Comparison of ENCODE assay signal across 8 cellular contexts in genomic region chr11:67420646-67421420, GRCh38. TPM values are rescaled to one million over a fixed set of nuclear protein-coding genes. Genes with fewer than 3 reads are reported as not detected.
A peak's percentile ranks its signal among the peaks of the same experiment; 100 is the strongest.
DNase-seq lines count a peak whose midpoint lies in the region; ATAC-seq and TF ChIP-seq lines count a peak whose summit lies in the region.

No MANE protein-coding gene starts in this region.

- H3K4me1 ChIP-seq in left ventricle myocardium inferior (peaks cover 51% of the 10 kb centered on the region), psoas muscle (peaks cover 46% of the 10 kb centered on the region), urinary bladder (ENCODE audit: insufficient read depth) (peaks cover 2% of the 10 kb centered on the region)

- H3K36me3 Mint-ChIP-seq in T-cell, result no peaks in the 10 kb centered on the region

- peak overlapping the region; percentile 50 for H3K4me3 ChIP-seq in GM12875 (ENCODE audit: low read depth, low read length)
- H3K4me3 ChIP-seq in left ventricle myocardium inferior, result peak overlapping the region; percentile 69
- H3K4me3 ChIP-seq in psoas muscle, result peak overlapping the region; percentile 68
- peak overlapping the region; percentile 51 for H3K4me3 ChIP-seq in urinary bladder (ENCODE audit: low read depth, low read length)

- intact Hi-C loops in left ventricle myocardium inferior (cut with micrococcal nuclease), result no loop called here
- intact Hi-C loops in psoas muscle (cut with DNase I), result no loop called here

- TF ChIP-seq CTCF in GM12875 (IDR thresholded peaks at IDR 0.05; ENCODE audit: borderline replicate concordance, insufficient read depth, low read depth, low read length) (no peak), left ventricle myocardium inferior (IDR thresholded peaks at IDR 0.05; ENCODE audit: borderline replicate concordance) (peak; percentile 15), psoas muscle (IDR thresholded peaks at IDR 0.05) (no peak)

- DNase-seq in NCI-H146 treated with DMSO at 0.1 percent for 48 hours (lab: John Stamatoyannopoulos, UW; ENCODE audit: unreplicated experiment), result peak; percentile 92
- peak; percentile 94 to 100 (median 98) for DNase-seq in T-cell
- DNase-seq in amniotic epithelial cell (ENCODE audit: low read depth), result peak; percentile 77
- peak; percentile 97 for DNase-seq in left ventricle myocardium inferior
- DNase-seq in psoas muscle, result peak; percentile 97 to 98

- H3K9me3 ChIP-seq in left ventricle myocardium inferior (replicated peaks), result no peaks in the 10 kb centered on the region
- no peaks in the 10 kb centered on the region for H3K9me3 ChIP-seq in psoas muscle

- H3K27ac Mint-ChIP-seq in T-cell, result peak overlapping the region; percentile 91 to 94

- no peaks in the 10 kb centered on the region for H3K27me3 ChIP-seq in left ventricle myocardium inferior (ENCODE audit: low read depth)
- no peaks in the 10 kb centered on the region for H3K27me3 ChIP-seq in psoas muscle (ENCODE audit: insufficient read depth in 3 of 3, low read length in 2 of 3)

- H3K27me3 Mint-ChIP-seq in T-cell, result no peaks in the 10 kb centered on the region

- ATAC-seq in HG02840 (IDR thresholded peaks at IDR 0.05; ENCODE audit: low FRiP score, unreplicated experiment) (peak; percentile 77), T-cell (replicated peaks in 1 of 4) (peak; percentile 75 to 84 (median 78)), psoas muscle (peak; percentile 85 to 90 (median 86))

- peaks cover 46 to 61% (median 58%) of the 10 kb centered on the region in 3 donors for H3K4me1 Mint-ChIP-seq in T-cell

- 1 to 3% (median 1%) methylated on average over 51 to 96 of the region's 96 CpGs for WGBS in psoas muscle, 3 donors
- under 1% methylated on average over 96 of the region's 96 CpGs for WGBS in urinary bladder

- H3K9me3 Mint-ChIP-seq in T-cell, result no peaks in the 10 kb centered on the region

- H3K27ac ChIP-seq in left ventricle myocardium inferior (replicated peaks) (peak overlapping the region; percentile 92), psoas muscle (peak overlapping the region; percentile 95), urinary bladder (ENCODE audit: low read depth) (peak overlapping the region; percentile 91)

- peak overlapping the region; percentile 75 to 86 (median 83) for H3K4me3 Mint-ChIP-seq in T-cell

- H3K36me3 ChIP-seq in left ventricle myocardium inferior, result no peaks in the 10 kb centered on the region
- H3K36me3 ChIP-seq in psoas muscle (ENCODE audit: insufficient read depth in 1 of 2, low read depth in 1 of 2), result no peaks in the 10 kb centered on the region
- no peaks in the 10 kb centered on the region for H3K36me3 ChIP-seq in urinary bladder (ENCODE audit: insufficient read depth)

- CTCF ChIA-PET in T-cell (lab: Charles Lee), result interaction anchor here in 1 of 2 donors (0.7 to 1.2 kb wide), 3 partner anchors 15 to 19 kb away, joined by 5 to 9 read pairs (median 9); partner anchors contain the start of genes PPP1CA and PTPRCAP

- POLR2A ChIA-PET in T-cell (lab: Charles Lee), result interaction anchor here in 1 of 2 donors (0.5 to 0.6 kb wide), 2 partner anchors 42 to 64 kb away, joined by 5 to 6 read pairs; no protein-coding TSS in a partner anchor

RNA-seq across cellular contexts. Expression of gene CARNS1, which starts 5.4 kb away (rescaled TPM):
- total RNA-seq in T-cell, result 10 to 100 TPM in 2 of 5 donors, 1 to 10 TPM in 3; 5.5 to 19.1 (median 9.8) TPM
- 14.5 TPM for total RNA-seq in left ventricle myocardium inferior
- total RNA-seq in psoas muscle, result 10 to 100 TPM in 2 of 4 donors, 1 to 10 TPM in 2; 7.0 to 27.5 (median 10.0) TPM
- 1 to 10 TPM; 2.1 to 5.9 (median 4.2) TPM for polyA plus RNA-seq in psoas muscle
- 0.63 TPM for total RNA-seq in urinary bladder
- polyA plus RNA-seq in urinary bladder, result 0.76 TPM

RNA-seq across cellular contexts. Expression of gene RPS6KB2, which starts 7.5 kb away (rescaled TPM):
- total RNA-seq in T-cell, result 10 to 100 TPM; 60.3 to 88.0 (median 81.9) TPM
- 21.3 TPM for total RNA-seq in left ventricle myocardium inferior
- total RNA-seq in psoas muscle, result 10 to 100 TPM; 23.1 to 34.3 (median 26.8) TPM
- 10 to 100 TPM; 25.6 to 64.6 (median 33.1) TPM for polyA plus RNA-seq in psoas muscle
- 19.8 TPM for total RNA-seq in urinary bladder
- polyA plus RNA-seq in urinary bladder, result 41.2 TPM

RNA-seq across cellular contexts. Expression of gene PTPRCAP, which starts 16.6 kb away (rescaled TPM):
- total RNA-seq in T-cell (100 to 1,000 TPM; 192 to 282 (median 256) TPM), left ventricle myocardium inferior (0.60 TPM), psoas muscle (1 to 10 TPM in 3 of 4 donors, under 1 TPM in 1; 0.89 to 1.4 (median 1.0) TPM), urinary bladder (1.2 TPM)
- polyA plus RNA-seq in psoas muscle (1 to 10 TPM in 1 of 3 donors, under 1 TPM in 2; 0.25 to 1.3 (median 0.65) TPM), urinary bladder (5.2 TPM)

RNA-seq across cellular contexts. Expression of gene TBC1D10C, which starts 16.9 kb away (rescaled TPM):
- total RNA-seq in T-cell (100 to 1,000 TPM; 288 to 449 (median 436) TPM), left ventricle myocardium inferior (1.0 TPM), psoas muscle (1 to 10 TPM in 3 of 4 donors, under 1 TPM in 1; 0.65 to 1.6 (median 1.2) TPM), urinary bladder (0.42 TPM)
- polyA plus RNA-seq in psoas muscle (under 1 TPM; 0.25 to 0.52 (median 0.34) TPM), urinary bladder (2.6 TPM)

RNA-seq across cellular contexts. Expression of gene PPP1CA, which starts 19.2 kb away (rescaled TPM):
- 100 to 1,000 TPM; 118 to 198 (median 186) TPM for total RNA-seq in T-cell
- total RNA-seq in left ventricle myocardium inferior, result 86.0 TPM
- total RNA-seq in psoas muscle, result 100 to 1,000 TPM in 1 of 4 donors, 10 to 100 TPM in 3; 72.6 to 113 (median 86.6) TPM
- polyA plus RNA-seq in psoas muscle, result 100 to 1,000 TPM; 108 to 191 (median 147) TPM
- 70.6 TPM for total RNA-seq in urinary bladder
- polyA plus RNA-seq in urinary bladder, result 85.9 TPM

Comparison
In these comparisons a context has a peak if more than half of its experiments do, and no peak if none do; other contexts are left out.
1. Peak in every context shown above with its lines: DNase-seq, ATAC-seq, H3K4me3 ChIP-seq and H3K27ac ChIP-seq.
2. RNA of gene PTPRCAP, which starts 16.6 kb away (total RNA-seq): 192 to 282 TPM in T-cell; 1.2 TPM in urinary bladder (single experiment), 0.89 to 1.4 TPM in psoas muscle and 0.60 TPM in left ventricle myocardium inferior (single experiment); every median in the first group is over 10 times any median in the second.